2 cellular contexts compared by ENCODE assay signal in the genomic region with DNA sequence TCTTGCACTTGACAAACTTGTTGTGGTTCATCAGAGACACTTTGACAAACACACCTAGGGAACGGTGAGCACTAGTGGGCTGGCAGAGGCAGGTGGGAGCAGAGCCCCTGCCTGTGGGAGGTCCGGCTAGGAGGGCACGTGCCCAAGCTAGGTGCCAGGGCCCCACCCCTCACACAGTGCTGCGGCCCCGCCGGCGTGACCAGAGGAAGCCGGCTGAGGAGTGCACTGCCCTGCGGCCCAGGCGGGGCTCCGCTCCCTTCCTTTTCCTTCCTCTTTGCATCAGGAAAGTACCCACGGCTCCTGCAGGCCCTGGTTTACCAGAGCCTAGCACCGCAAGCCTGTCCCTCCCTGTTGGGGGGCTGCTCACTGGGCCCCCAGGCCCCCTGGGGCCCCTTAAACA. TPM values are rescaled to one million over a fixed set of nuclear protein-coding genes. Genes with fewer than 3 reads are reported as not detected.
"Had no signal": no experiment of that assay in that cellular context is flagged by ENCODE, and none has a peak within 500 bp of the region (broad histone marks: within the 10 kb centered on the region; RNA-seq: fewer than 3 reads in every experiment).

No MANE protein-coding gene starts in this region.

RNA-seq across cellular contexts. Expression of a gene that starts 7.2 kb away (rescaled TPM):
- total RNA-seq: LHCN-M2 had no signal
- polyA plus RNA-seq: SK-N-SH had no signal
